Comparison of ENCODE assay signal across 8 cellular contexts in the genomic region with DNA sequence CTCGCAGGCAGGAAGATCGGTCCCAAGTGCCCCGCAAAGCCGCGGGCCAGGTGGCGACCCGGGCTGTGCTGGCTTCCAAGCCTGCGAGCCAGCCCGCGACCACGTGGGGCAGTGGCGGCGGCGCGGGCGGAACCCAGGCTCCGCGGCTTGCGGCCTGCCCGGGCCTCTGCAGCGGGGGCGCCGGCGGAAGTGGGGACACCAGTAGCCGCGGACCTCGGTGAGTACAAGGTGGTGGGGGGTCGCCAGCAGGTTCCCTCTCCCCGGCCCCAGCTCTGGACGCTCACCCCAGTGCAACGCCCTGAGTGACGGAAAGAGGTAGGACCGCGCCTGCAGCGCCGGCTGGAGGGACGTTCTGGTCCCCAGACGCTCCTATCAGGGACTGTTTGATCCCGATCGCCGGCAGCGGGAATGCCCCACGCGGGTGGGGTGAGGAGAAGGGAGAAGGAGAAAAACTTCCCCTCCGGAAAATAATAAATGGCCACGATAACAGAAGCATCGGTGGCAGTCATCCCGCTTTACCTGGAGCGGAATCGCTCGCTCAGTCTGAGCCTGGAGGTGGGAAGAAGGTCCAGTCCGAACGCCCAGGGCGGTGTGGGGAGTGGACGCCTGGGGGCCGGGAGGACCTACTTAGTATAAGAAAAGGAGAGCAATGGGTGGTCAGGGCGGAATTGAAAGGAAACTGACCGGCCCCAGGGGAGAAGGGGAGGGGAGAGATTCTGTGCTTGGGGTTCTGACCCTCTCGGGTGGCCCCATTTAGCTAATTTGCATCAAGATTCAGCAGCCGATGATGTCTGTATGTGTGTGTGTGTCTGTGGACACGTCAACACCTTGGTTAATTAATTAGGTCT. TPM values are rescaled to one million over a fixed set of nuclear protein-coding genes. Genes with fewer than 3 reads are reported as not detected.
DNase-seq lines count a peak whose midpoint lies in the region; ATAC-seq and TF ChIP-seq lines count a peak whose summit lies in the region.

A gene with protein sequence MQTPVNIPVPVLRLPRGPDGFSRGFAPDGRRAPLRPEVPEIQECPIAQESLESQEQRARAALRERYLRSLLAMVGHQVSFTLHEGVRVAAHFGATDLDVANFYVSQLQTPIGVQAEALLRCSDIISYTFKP (plus strand): TSS at position 198 of the 848 bp plus-strand sequence. CDS start 10,855 bp downstream, outside the sequence.

- peaks cover 62% of the 10 kb centered on the region for H3K36me3 Mint-ChIP-seq in Calu3 (ENCODE audit: insufficient read depth, unreplicated experiment)
- H3K36me3 Mint-ChIP-seq in activated CD4-positive, alpha-beta T cell treated with anti-CD3 and anti-CD28 coated beads for 36 hours (ENCODE audit: low read depth): peaks cover 22% of the 10 kb centered on the region

- peak; percentile 92 for DNase-seq in Calu3
- peak; percentile 47 for DNase-seq in NCI-H446 treated with DMSO at 0.1 percent for 48 hours (lab: John Stamatoyannopoulos, UW)
- peak; percentile 90 for DNase-seq in activated CD4-positive, alpha-beta T cell treated with anti-CD3 and anti-CD28 coated beads for 36 hours
- peak; percentile 70 for DNase-seq in choroid plexus epithelial cell (ENCODE audit: low read depth)
- DNase-seq in kidney tubule cell (ENCODE audit: low spot score): peak; percentile 81
- DNase-seq in stimulated activated CD4-positive, alpha-beta T cell treated with anti-CD3 and anti-CD28 coated beads, Interleukin-1b, Interleukin-23, amount 100 ng/mL, for 4 hours (ENCODE audit: low read depth in 2 of 2): peak; percentile 69 to 81

- intact Hi-C loops in Calu3 (cut with micrococcal nuclease; ENCODE audit: unreplicated experiment): no loop called here
- intact Hi-C loops in activated CD4-positive, alpha-beta T cell treated with anti-CD3 and anti-CD28 coated beads for 36 hours (cut with DNase I, micrococcal nuclease): loop anchor here (1.0 to 5.0 kb wide), 10 partner anchors 12 to 917 kb away; a partner anchor contains a TSS

- H3K27me3 Mint-ChIP-seq in Calu3 (ENCODE audit: unreplicated experiment): no peaks in the 10 kb centered on the region
- H3K27me3 Mint-ChIP-seq in activated CD4-positive, alpha-beta T cell treated with anti-CD3 and anti-CD28 coated beads for 36 hours: no peaks in the 10 kb centered on the region

- H3K4me3 ChIP-seq in choroid plexus epithelial cell (ENCODE audit: low read depth, low read length): peak within 1 kb of the TSS; percentile 99

- POLR2A ChIA-PET in activated CD4-positive, alpha-beta T cell treated with anti-CD3 and anti-CD28 coated beads for 36 hours (lab: Charles Lee): interaction anchor here (0.5 to 1.2 kb wide), 4 partner anchors 13 to 99 kb away, joined by 3 to 5 read pairs (median 3); a partner anchor contains a TSS

- H3K4me1 Mint-ChIP-seq in Calu3 (ENCODE audit: low read depth, unreplicated experiment): peaks cover 33% of the 10 kb centered on the region
- peaks cover 43% of the 10 kb centered on the region for H3K4me1 Mint-ChIP-seq in activated CD4-positive, alpha-beta T cell treated with anti-CD3 and anti-CD28 coated beads for 36 hours

- peak; percentile 7 for TF ChIP-seq CTCF in Calu3 (IDR thresholded peaks at IDR 0.05; ENCODE audit: unreplicated experiment)
- peak; percentile 7 for TF ChIP-seq CTCF in choroid plexus epithelial cell (conservative IDR thresholded peaks at IDR 0.05; ENCODE audit: low read depth, low read length)

- H3K4me3 Mint-ChIP-seq in Calu3 (ENCODE audit: low read depth, unreplicated experiment): peak within 1 kb of the TSS; percentile 88
- H3K4me3 Mint-ChIP-seq in activated CD4-positive, alpha-beta T cell treated with anti-CD3 and anti-CD28 coated beads for 36 hours: peak within 1 kb of the TSS; percentile 99

- peak within 1 kb of the TSS; percentile 78 for H3K27ac Mint-ChIP-seq in Calu3 (ENCODE audit: unreplicated experiment)
- peak within 1 kb of the TSS; percentile 88 for H3K27ac Mint-ChIP-seq in activated CD4-positive, alpha-beta T cell treated with anti-CD3 and anti-CD28 coated beads for 36 hours

- H3K9me3 Mint-ChIP-seq in Calu3 (ENCODE audit: low read depth, unreplicated experiment): no peaks in the 10 kb centered on the region
- H3K9me3 Mint-ChIP-seq in activated CD4-positive, alpha-beta T cell treated with anti-CD3 and anti-CD28 coated beads for 36 hours (ENCODE audit: low read depth): no peaks in the 10 kb centered on the region

- CTCF ChIA-PET in Calu3 (lab: Charles Lee): interaction anchor here (1.0 kb wide), 1 partner anchor 13 kb away, joined by 4 read pairs; no protein-coding TSS in a partner anchor
- CTCF ChIA-PET in activated CD4-positive, alpha-beta T cell treated with anti-CD3 and anti-CD28 coated beads for 36 hours (lab: Charles Lee): interaction anchor here (0.5 to 2.7 kb wide), 5 partner anchors 10 to 109 kb away, joined by 3 to 12 read pairs (median 3); a partner anchor contains a TSS

- no TSS peak for BruUV-seq in Calu3 (replicated peaks; lab: Mats Ljungman, UMichigan)

- ATAC-seq in HG02642 (IDR thresholded peaks at IDR 0.05; ENCODE audit: poor library complexity, unreplicated experiment) (peak; percentile 33), HG02571 (IDR thresholded peaks at IDR 0.05; ENCODE audit: unreplicated experiment) (no peak)
- ATAC-seq in activated CD4-positive, alpha-beta T cell treated with anti-CD3 and anti-CD28 coated beads for 36 hours: peak; percentile 65

RNA-seq across cellular contexts. Expression of the gene that starts here (rescaled TPM):
- 36.0 and 42.0 TPM in 2 replicates for total RNA-seq in Calu3 (2022)
- 10 to 100 TPM; 35.4 to 35.5 TPM for total RNA-seq in activated CD4-positive, alpha-beta T cell treated with anti-CD3 and anti-CD28 coated beads for 36 hours
